In the genomic region with DNA sequence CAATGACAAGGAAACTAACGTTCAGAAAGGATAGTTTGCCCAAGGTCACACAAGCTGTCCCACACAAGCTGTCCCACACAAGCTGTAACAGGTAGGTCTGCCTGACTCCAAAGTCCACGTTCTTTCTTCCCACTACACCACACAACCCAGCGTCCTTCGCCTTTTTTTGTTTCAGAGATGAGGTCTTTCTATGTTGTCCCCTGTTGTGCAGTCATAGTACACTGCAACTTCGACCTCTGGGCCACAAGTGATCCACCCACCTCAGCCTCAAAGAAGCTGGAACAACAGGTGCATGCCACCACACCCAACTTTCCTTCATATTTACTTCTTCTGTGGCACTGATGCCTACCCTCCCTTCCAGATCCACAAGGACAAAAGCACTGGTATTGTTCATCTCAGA, we compare ENCODE assay signal across 2 cellular contexts.
TF ChIP-seq lines count a peak whose summit lies in the region.

No MANE protein-coding gene starts in this region.

TF ChIP-seq in HEK293, 187 proteins besides CTCF, POLR2A, EP300 and RAD21:
- no peak for TF ChIP-seq ZNF610 (tag by site-specific recombination; IDR thresholded peaks at IDR 0.05; ENCODE audit: borderline replicate concordance)
- 0 out of 2 replicates have a peak, but pooled peaks have one; percentile 17 for TF ChIP-seq SCRT2 (tag by site-specific recombination; IDR thresholded peaks at IDR 0.05)
- TF ChIP-seq SP2 (tag by site-specific recombination; IDR thresholded peaks at IDR 0.05): no peak

TF ChIP-seq in GM12878, 131 proteins besides CTCF, POLR2A, EP300 and RAD21:
- TF ChIP-seq GABPA (IDR thresholded peaks at IDR 0.05; ENCODE audit: low read depth) (no peak), NR2F1 (conservative IDR thresholded peaks at IDR 0.05) (no peak), ZNF24 (IDR thresholded peaks at IDR 0.05) (no peak), SIX5 (IDR thresholded peaks at IDR 0.05; ENCODE audit: low read depth, low read length, severe bottlenecking) (no peak), TAF1 (IDR thresholded peaks at IDR 0.05; ENCODE audit: borderline replicate concordance, low read depth, low read length) (no peak), MTA2 (IDR thresholded peaks at IDR 0.05; ENCODE audit: low read depth) (no peak), IKZF1 (conservative IDR thresholded peaks at IDR 0.05) (no peak), POU2F2 (IDR thresholded peaks at IDR 0.05; ENCODE audit: borderline replicate concordance, low read depth, low read length) (no peak), RCOR1 (conservative IDR thresholded peaks at IDR 0.05; ENCODE audit: low read depth, low read length) (no peak), JUNB (IDR thresholded peaks at IDR 0.05) (no peak), ZNF622 (IDR thresholded peaks at IDR 0.05) (no peak)
- TF ChIP-seq, protein P1, sequence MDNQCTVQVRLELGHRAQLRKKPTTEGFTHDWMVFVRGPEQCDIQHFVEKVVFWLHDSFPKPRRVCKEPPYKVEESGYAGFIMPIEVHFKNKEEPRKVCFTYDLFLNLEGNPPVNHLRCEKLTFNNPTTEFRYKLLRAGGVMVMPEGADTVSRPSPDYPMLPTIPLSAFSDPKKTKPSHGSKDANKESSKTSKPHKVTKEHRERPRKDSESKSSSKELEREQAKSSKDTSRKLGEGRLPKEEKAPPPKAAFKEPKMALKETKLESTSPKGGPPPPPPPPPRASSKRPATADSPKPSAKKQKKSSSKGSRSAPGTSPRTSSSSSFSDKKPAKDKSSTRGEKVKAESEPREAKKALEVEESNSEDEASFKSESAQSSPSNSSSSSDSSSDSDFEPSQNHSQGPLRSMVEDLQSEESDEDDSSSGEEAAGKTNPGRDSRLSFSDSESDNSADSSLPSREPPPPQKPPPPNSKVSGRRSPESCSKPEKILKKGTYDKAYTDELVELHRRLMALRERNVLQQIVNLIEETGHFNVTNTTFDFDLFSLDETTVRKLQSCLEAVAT (IDR thresholded peaks at IDR 0.05): no peak
- TF ChIP-seq, protein P2, sequence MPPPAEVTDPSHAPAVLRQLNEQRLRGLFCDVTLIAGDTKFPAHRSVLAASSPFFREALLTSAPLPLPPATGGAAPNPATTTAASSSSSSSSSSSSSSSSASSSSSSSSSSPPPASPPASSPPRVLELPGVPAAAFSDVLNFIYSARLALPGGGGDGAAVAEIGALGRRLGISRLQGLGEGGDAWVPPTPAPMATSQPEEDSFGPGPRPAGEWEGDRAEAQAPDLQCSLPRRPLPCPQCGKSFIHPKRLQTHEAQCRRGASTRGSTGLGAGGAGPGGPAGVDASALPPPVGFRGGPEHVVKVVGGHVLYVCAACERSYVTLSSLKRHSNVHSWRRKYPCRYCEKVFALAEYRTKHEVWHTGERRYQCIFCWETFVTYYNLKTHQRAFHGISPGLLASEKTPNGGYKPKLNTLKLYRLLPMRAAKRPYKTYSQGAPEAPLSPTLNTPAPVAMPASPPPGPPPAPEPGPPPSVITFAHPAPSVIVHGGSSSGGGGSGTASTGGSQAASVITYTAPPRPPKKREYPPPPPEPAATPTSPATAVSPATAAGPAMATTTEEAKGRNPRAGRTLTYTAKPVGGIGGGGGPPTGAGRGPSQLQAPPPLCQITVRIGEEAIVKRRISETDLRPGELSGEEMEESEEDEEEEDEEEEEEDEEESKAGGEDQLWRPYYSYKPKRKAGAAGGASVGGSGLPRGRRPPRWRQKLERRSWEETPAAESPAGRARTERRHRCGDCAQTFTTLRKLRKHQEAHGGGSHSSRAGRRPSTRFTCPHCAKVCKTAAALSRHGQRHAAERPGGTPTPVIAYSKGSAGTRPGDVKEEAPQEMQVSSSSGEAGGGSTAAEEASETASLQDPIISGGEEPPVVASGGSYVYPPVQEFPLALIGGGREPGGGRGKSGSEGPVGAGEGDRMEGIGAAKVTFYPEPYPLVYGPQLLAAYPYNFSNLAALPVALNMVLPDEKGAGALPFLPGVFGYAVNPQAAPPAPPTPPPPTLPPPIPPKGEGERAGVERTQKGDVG (CRISPR knock-in tag; IDR thresholded peaks at IDR 0.05): no peak
- TF ChIP-seq, protein P3, sequence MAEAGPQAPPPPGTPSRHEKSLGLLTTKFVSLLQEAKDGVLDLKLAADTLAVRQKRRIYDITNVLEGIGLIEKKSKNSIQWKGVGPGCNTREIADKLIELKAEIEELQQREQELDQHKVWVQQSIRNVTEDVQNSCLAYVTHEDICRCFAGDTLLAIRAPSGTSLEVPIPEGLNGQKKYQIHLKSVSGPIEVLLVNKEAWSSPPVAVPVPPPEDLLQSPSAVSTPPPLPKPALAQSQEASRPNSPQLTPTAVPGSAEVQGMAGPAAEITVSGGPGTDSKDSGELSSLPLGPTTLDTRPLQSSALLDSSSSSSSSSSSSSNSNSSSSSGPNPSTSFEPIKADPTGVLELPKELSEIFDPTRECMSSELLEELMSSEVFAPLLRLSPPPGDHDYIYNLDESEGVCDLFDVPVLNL (IDR thresholded peaks at IDR 0.05; ENCODE audit: low read depth, low read length): no peak
- TF ChIP-seq, protein P4, sequence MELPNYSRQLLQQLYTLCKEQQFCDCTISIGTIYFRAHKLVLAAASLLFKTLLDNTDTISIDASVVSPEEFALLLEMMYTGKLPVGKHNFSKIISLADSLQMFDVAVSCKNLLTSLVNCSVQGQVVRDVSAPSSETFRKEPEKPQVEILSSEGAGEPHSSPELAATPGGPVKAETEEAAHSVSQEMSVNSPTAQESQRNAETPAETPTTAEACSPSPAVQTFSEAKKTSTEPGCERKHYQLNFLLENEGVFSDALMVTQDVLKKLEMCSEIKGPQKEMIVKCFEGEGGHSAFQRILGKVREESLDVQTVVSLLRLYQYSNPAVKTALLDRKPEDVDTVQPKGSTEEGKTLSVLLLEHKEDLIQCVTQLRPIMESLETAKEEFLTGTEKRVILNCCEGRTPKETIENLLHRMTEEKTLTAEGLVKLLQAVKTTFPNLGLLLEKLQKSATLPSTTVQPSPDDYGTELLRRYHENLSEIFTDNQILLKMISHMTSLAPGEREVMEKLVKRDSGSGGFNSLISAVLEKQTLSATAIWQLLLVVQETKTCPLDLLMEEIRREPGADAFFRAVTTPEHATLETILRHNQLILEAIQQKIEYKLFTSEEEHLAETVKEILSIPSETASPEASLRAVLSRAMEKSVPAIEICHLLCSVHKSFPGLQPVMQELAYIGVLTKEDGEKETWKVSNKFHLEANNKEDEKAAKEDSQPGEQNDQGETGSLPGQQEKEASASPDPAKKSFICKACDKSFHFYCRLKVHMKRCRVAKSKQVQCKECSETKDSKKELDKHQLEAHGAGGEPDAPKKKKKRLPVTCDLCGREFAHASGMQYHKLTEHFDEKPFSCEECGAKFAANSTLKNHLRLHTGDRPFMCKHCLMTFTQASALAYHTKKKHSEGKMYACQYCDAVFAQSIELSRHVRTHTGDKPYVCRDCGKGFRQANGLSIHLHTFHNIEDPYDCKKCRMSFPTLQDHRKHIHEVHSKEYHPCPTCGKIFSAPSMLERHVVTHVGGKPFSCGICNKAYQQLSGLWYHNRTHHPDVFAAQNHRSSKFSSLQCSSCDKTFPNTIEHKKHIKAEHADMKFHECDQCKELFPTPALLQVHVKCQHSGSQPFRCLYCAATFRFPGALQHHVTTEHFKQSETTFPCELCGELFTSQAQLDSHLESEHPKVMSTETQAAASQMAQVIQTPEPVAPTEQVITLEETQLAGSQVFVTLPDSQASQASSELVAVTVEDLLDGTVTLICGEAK (IDR thresholded peaks at IDR 0.05; ENCODE audit: borderline replicate concordance): no peak
- TF ChIP-seq, protein P5, sequence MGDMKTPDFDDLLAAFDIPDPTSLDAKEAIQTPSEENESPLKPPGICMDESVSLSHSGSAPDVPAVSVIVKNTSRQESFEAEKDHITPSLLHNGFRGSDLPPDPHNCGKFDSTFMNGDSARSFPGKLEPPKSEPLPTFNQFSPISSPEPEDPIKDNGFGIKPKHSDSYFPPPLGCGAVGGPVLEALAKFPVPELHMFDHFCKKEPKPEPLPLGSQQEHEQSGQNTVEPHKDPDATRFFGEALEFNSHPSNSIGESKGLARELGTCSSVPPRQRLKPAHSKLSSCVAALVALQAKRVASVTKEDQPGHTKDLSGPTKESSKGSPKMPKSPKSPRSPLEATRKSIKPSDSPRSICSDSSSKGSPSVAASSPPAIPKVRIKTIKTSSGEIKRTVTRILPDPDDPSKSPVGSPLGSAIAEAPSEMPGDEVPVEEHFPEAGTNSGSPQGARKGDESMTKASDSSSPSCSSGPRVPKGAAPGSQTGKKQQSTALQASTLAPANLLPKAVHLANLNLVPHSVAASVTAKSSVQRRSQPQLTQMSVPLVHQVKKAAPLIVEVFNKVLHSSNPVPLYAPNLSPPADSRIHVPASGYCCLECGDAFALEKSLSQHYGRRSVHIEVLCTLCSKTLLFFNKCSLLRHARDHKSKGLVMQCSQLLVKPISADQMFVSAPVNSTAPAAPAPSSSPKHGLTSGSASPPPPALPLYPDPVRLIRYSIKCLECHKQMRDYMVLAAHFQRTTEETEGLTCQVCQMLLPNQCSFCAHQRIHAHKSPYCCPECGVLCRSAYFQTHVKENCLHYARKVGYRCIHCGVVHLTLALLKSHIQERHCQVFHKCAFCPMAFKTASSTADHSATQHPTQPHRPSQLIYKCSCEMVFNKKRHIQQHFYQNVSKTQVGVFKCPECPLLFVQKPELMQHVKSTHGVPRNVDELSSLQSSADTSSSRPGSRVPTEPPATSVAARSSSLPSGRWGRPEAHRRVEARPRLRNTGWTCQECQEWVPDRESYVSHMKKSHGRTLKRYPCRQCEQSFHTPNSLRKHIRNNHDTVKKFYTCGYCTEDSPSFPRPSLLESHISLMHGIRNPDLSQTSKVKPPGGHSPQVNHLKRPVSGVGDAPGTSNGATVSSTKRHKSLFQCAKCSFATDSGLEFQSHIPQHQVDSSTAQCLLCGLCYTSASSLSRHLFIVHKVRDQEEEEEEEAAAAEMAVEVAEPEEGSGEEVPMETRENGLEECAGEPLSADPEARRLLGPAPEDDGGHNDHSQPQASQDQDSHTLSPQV (IDR thresholded peaks at IDR 0.05): no peak
- TF ChIP-seq, protein P6, sequence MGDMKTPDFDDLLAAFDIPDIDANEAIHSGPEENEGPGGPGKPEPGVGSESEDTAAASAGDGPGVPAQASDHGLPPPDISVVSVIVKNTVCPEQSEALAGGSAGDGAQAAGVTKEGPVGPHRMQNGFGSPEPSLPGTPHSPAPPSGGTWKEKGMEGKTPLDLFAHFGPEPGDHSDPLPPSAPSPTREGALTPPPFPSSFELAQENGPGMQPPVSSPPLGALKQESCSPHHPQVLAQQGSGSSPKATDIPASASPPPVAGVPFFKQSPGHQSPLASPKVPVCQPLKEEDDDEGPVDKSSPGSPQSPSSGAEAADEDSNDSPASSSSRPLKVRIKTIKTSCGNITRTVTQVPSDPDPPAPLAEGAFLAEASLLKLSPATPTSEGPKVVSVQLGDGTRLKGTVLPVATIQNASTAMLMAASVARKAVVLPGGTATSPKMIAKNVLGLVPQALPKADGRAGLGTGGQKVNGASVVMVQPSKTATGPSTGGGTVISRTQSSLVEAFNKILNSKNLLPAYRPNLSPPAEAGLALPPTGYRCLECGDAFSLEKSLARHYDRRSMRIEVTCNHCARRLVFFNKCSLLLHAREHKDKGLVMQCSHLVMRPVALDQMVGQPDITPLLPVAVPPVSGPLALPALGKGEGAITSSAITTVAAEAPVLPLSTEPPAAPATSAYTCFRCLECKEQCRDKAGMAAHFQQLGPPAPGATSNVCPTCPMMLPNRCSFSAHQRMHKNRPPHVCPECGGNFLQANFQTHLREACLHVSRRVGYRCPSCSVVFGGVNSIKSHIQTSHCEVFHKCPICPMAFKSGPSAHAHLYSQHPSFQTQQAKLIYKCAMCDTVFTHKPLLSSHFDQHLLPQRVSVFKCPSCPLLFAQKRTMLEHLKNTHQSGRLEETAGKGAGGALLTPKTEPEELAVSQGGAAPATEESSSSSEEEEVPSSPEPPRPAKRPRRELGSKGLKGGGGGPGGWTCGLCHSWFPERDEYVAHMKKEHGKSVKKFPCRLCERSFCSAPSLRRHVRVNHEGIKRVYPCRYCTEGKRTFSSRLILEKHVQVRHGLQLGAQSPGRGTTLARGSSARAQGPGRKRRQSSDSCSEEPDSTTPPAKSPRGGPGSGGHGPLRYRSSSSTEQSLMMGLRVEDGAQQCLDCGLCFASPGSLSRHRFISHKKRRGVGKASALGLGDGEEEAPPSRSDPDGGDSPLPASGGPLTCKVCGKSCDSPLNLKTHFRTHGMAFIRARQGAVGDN (IDR thresholded peaks at IDR 0.05): no peak
